ENCODE assay signal across 7 cellular contexts in genomic region chr16:84118315-84118714, GRCh38. TPM values are rescaled to one million over a fixed set of nuclear protein-coding genes. Genes with fewer than 3 reads are reported as not detected.
DNase-seq lines count a peak whose midpoint lies in the region; ATAC-seq and TF ChIP-seq lines count a peak whose summit lies in the region.
"Not testable (repeated sequence)": the region's sequence is repeated elsewhere in the genome, so short reads cannot be mapped to it uniquely, and the experiment has no call there.
"Had no signal": no experiment of that assay in that cellular context is flagged by ENCODE, and none has a peak within 500 bp of the region (broad histone marks: within the 10 kb centered on the region; RNA-seq: fewer than 3 reads in every experiment).

No MANE protein-coding gene starts in this region.

- peaks cover 21% of the 10 kb centered on the region for H3K36me3 Mint-ChIP-seq in CD4-positive, alpha-beta T cell (ENCODE audit: low read depth)
- not testable (repeated sequence) for H3K36me3 Mint-ChIP-seq in activated CD4-positive, alpha-beta T cell treated with anti-CD3 and anti-CD28 coated beads for 36 hours (ENCODE audit: low read depth); activated naive CD4-positive, alpha-beta T cell treated with anti-CD3 and anti-CD28 coated beads for 36 hours (ENCODE audit: low read depth); glutamatergic neuron (ENCODE audit: unreplicated experiment); neural crest cell (ENCODE audit: low read depth)

- peaks cover 32% of the 10 kb centered on the region for H3K79me2 ChIP-seq in Karpas-422 (ENCODE audit: low read length)

- DNase-seq in CD4-positive, alpha-beta T cell; Karpas-422; activated CD4-positive, alpha-beta T cell treated with anti-CD3 and anti-CD28 coated beads for 36 hours; activated naive CD4-positive, alpha-beta T cell treated with anti-CD3 and anti-CD28 coated beads for 36 hours; glutamatergic neuron; neural crest cell (ENCODE audit: low read depth, low spot score): not testable (repeated sequence)

- CTCF ChIA-PET in CD4-positive, alpha-beta T cell (lab: Charles Lee), result interaction anchor here (3.1 to 5.4 kb wide), 2 partner anchors 34 to 69 kb away, joined by 14 to 44 read pairs; partner anchors contain the start of gene TAF1C
- CTCF ChIA-PET in activated CD4-positive, alpha-beta T cell treated with anti-CD3 and anti-CD28 coated beads for 36 hours (lab: Charles Lee), result interaction anchor here (2.0 to 3.5 kb wide), 3 partner anchors 18 to 31 kb away, joined by 4 to 31 read pairs (median 14); partner anchors contain the start of genes DNAAF1 and HSDL1
- CTCF ChIA-PET in activated naive CD4-positive, alpha-beta T cell treated with anti-CD3 and anti-CD28 coated beads for 36 hours (lab: Charles Lee), result interaction anchor here (0.5 to 1.1 kb wide), 2 partner anchors 18 to 55 kb away, joined by 3 read pairs; no protein-coding TSS in a partner anchor

- H3K27ac ChIP-seq in CD4-positive, alpha-beta T cell (ENCODE audit: low read depth, low read length); Karpas-422 (ENCODE audit: low read length): not testable (repeated sequence)

- not testable (repeated sequence) for ATAC-seq in CD4-positive, alpha-beta T cell (ENCODE audit: poor library complexity); activated CD4-positive, alpha-beta T cell treated with anti-CD3 and anti-CD28 coated beads for 36 hours

- POLR2A ChIA-PET in CD4-positive, alpha-beta T cell (lab: Charles Lee), result interaction anchor here (2.6 to 3.2 kb wide), 3 partner anchors 13 to 69 kb away, joined by 9 to 36 read pairs (median 13); partner anchors contain the start of gene TAF1C
- POLR2A ChIA-PET in activated CD4-positive, alpha-beta T cell treated with anti-CD3 and anti-CD28 coated beads for 36 hours (lab: Charles Lee), result not testable (repeated sequence)

- H4K20me1 ChIP-seq in Karpas-422 (ENCODE audit: insufficient read depth, low read depth, low read length), result not testable (repeated sequence)

- not testable (repeated sequence) for H3K27me3 Mint-ChIP-seq in CD4-positive, alpha-beta T cell; activated CD4-positive, alpha-beta T cell treated with anti-CD3 and anti-CD28 coated beads for 36 hours; activated naive CD4-positive, alpha-beta T cell treated with anti-CD3 and anti-CD28 coated beads for 36 hours (ENCODE audit: low read depth); glutamatergic neuron (ENCODE audit: unreplicated experiment); neural crest cell (ENCODE audit: low read depth)

- peak overlapping the region; percentile 77 for H3K4me3 Mint-ChIP-seq in CD4-positive, alpha-beta T cell
- peak overlapping the region; percentile 55 for H3K4me3 Mint-ChIP-seq in activated CD4-positive, alpha-beta T cell treated with anti-CD3 and anti-CD28 coated beads for 36 hours
- H3K4me3 Mint-ChIP-seq in activated naive CD4-positive, alpha-beta T cell treated with anti-CD3 and anti-CD28 coated beads for 36 hours, result peak overlapping the region; percentile 53
- H3K4me3 Mint-ChIP-seq in glutamatergic neuron (ENCODE audit: unreplicated experiment) (peak overlapping the region; percentile 50), neural crest cell (peak overlapping the region; percentile 84)

- H3K9me3 Mint-ChIP-seq in CD4-positive, alpha-beta T cell; activated CD4-positive, alpha-beta T cell treated with anti-CD3 and anti-CD28 coated beads for 36 hours (ENCODE audit: low read depth); activated naive CD4-positive, alpha-beta T cell treated with anti-CD3 and anti-CD28 coated beads for 36 hours; neural crest cell: not testable (repeated sequence)
- peaks cover 16% of the 10 kb centered on the region for H3K9me3 Mint-ChIP-seq in glutamatergic neuron (ENCODE audit: unreplicated experiment)

- H3K4me3 ChIP-seq in Karpas-422 (ENCODE audit: low read length), result peak overlapping the region; percentile 91; the same call in 1 of the 2 replicates

- H3K9ac ChIP-seq in Karpas-422 (ENCODE audit: low read length), result peak overlapping the region; percentile 98; the same call in 1 of the 2 replicates

- H2AFZ ChIP-seq in Karpas-422 (ENCODE audit: low read length), result not testable (repeated sequence)

- not testable (repeated sequence) for H3K36me3 ChIP-seq in Karpas-422 (ENCODE audit: insufficient read depth, low read length)

- H3K4me1 Mint-ChIP-seq in CD4-positive, alpha-beta T cell (ENCODE audit: low read depth), result peaks cover 31% of the 10 kb centered on the region
- peaks cover 25% of the 10 kb centered on the region for H3K4me1 Mint-ChIP-seq in activated CD4-positive, alpha-beta T cell treated with anti-CD3 and anti-CD28 coated beads for 36 hours
- H3K4me1 Mint-ChIP-seq in activated naive CD4-positive, alpha-beta T cell treated with anti-CD3 and anti-CD28 coated beads for 36 hours (ENCODE audit: low read depth), result peaks cover 22% of the 10 kb centered on the region
- H3K4me1 Mint-ChIP-seq in glutamatergic neuron (ENCODE audit: low read depth, unreplicated experiment), result not testable (repeated sequence)
- H3K4me1 Mint-ChIP-seq in neural crest cell, result peaks cover 25% of the 10 kb centered on the region

- peak overlapping the region; percentile 63 for H3K27ac Mint-ChIP-seq in CD4-positive, alpha-beta T cell
- peak overlapping the region; percentile 63 for H3K27ac Mint-ChIP-seq in activated CD4-positive, alpha-beta T cell treated with anti-CD3 and anti-CD28 coated beads for 36 hours
- not testable (repeated sequence) for H3K27ac Mint-ChIP-seq in activated naive CD4-positive, alpha-beta T cell treated with anti-CD3 and anti-CD28 coated beads for 36 hours; glutamatergic neuron (ENCODE audit: unreplicated experiment); neural crest cell (ENCODE audit: unreplicated experiment)

- intact Hi-C loops in CD4-positive, alpha-beta T cell (cut with DNase I, micrococcal nuclease), result loop anchor here in 1 of 2 experiments (10.0 kb wide), 1 partner anchor 896 kb away; the partner anchor contains the start of gene ZDHHC7
- intact Hi-C loops in activated CD4-positive, alpha-beta T cell treated with anti-CD3 and anti-CD28 coated beads for 36 hours (cut with DNase I, micrococcal nuclease), result loop anchor here (5.0 to 10.0 kb wide), 4 partner anchors 69 to 909 kb away; partner anchors contain the start of genes COTL1 (in 1 of the 2), KIAA0513 (in 1 of the 2), MEAK7 (in 1 of the 2) and TAF1C (in 1 of the 2)
- intact Hi-C loops in activated naive CD4-positive, alpha-beta T cell treated with anti-CD3 and anti-CD28 coated beads for 36 hours (cut with micrococcal nuclease), result not testable (repeated sequence)

- H3K9me2 ChIP-seq in Karpas-422 (replicated peaks; ENCODE audit: insufficient read depth, low read length), result not testable (repeated sequence)

- not testable (repeated sequence) for H3K27me3 ChIP-seq in CD4-positive, alpha-beta T cell (ENCODE audit: control insufficient read depth, insufficient read depth, low read length); Karpas-422 (ENCODE audit: low read length)

- peak overlapping the region; percentile 89 for H3K4me2 ChIP-seq in Karpas-422 (ENCODE audit: low read depth, low read length, poor library complexity, severe bottlenecking)

- H3K9me3 ChIP-seq in CD4-positive, alpha-beta T cell (ENCODE audit: control insufficient read depth, low read length); Karpas-422 (ENCODE audit: low read length): not testable (repeated sequence)

- H3K4me1 ChIP-seq in Karpas-422 (ENCODE audit: low read length), result peaks cover 20% of the 10 kb centered on the region

- not testable (repeated sequence) for TF ChIP-seq CTCF in CD4-positive, alpha-beta T cell (IDR thresholded peaks at IDR 0.05); glutamatergic neuron (IDR thresholded peaks at IDR 0.05; ENCODE audit: partially characterized antibody, unreplicated experiment); neural crest cell (conservative IDR thresholded peaks at IDR 0.05)

RNA-seq across cellular contexts. Expression of gene MBTPS1, which starts 1.6 kb away (rescaled TPM):
- total RNA-seq in CD4-positive, alpha-beta T cell, result 100 to 1,000 TPM; 121 to 122 TPM
- 80.9 and 94.7 TPM in 2 replicates for total RNA-seq in Karpas-422 (2014; rRNA removed; shearing (Covaris generic); ENCODE audit: low replicate concordance)
- 10 to 100 TPM; 32.0 to 32.2 TPM for total RNA-seq in activated CD4-positive, alpha-beta T cell treated with anti-CD3 and anti-CD28 coated beads for 36 hours
- 10 to 100 TPM; 36.9 to 41.3 TPM for total RNA-seq in activated naive CD4-positive, alpha-beta T cell treated with anti-CD3 and anti-CD28 coated beads for 36 hours
- total RNA-seq in glutamatergic neuron (ENCODE audit: unreplicated experiment), result 105 TPM
- 53.8 and 59.0 TPM in 2 replicates for total RNA-seq in neural crest cell

RNA-seq across cellular contexts. Expression of gene HSDL1, which starts 26.7 kb away (rescaled TPM):
- 10 to 100 TPM in 1 of 2 experiments, 1 to 10 TPM in 1; 9.4 to 12.1 TPM for total RNA-seq in CD4-positive, alpha-beta T cell
- total RNA-seq in Karpas-422 (2014; rRNA removed; shearing (Covaris generic); ENCODE audit: low replicate concordance), result 26.0 and 55.2 TPM in 2 replicates
- 10 to 100 TPM in 1 of 2 experiments, 1 to 10 TPM in 1; 7.4 to 11.4 TPM for total RNA-seq in activated CD4-positive, alpha-beta T cell treated with anti-CD3 and anti-CD28 coated beads for 36 hours
- 1 to 10 TPM; 5.8 to 7.5 TPM for total RNA-seq in activated naive CD4-positive, alpha-beta T cell treated with anti-CD3 and anti-CD28 coated beads for 36 hours
- 81.7 TPM for total RNA-seq in glutamatergic neuron (ENCODE audit: unreplicated experiment)
- 68.2 TPM in 2 replicates for total RNA-seq in neural crest cell

RNA-seq across cellular contexts. Expression of gene DNAAF1, which starts 26.8 kb away (rescaled TPM):
- total RNA-seq in CD4-positive, alpha-beta T cell, result not detected
- total RNA-seq in Karpas-422 (2014; rRNA removed; shearing (Covaris generic); ENCODE audit: low replicate concordance), result not detected in 2 replicates
- under 1 TPM in 1 of 2 experiments, not detected in 1; 0.39 TPM for total RNA-seq in activated CD4-positive, alpha-beta T cell treated with anti-CD3 and anti-CD28 coated beads for 36 hours
- not detected for total RNA-seq in activated naive CD4-positive, alpha-beta T cell treated with anti-CD3 and anti-CD28 coated beads for 36 hours
- 0.56 TPM for total RNA-seq in glutamatergic neuron (ENCODE audit: unreplicated experiment)
- total RNA-seq in neural crest cell, result 0.20 and 0.35 TPM in 2 replicates
- total RNA-seq: mesenteric fat pad had no signal
